ENCODE assay signal across 2 cellular contexts in genomic region chr3:30747771-30748281, GRCh38.
TF ChIP-seq lines count a peak whose summit lies in the region.

No MANE protein-coding gene starts in this region.

TF ChIP-seq in K562, 482 proteins besides CTCF, POLR2A, EP300 and RAD21 (continued from another document):
- 0 out of 2 replicates have a peak, but pooled peaks have one; percentile 37 for TF ChIP-seq ZBTB17 (CRISPR knock-in tag; IDR thresholded peaks at IDR 0.05)
- TF ChIP-seq TCF7 (IDR thresholded peaks at IDR 0.05; ENCODE audit: borderline replicate concordance) = no peak
- no peak for TF ChIP-seq SMAD3 (CRISPR knock-in tag; conservative IDR thresholded peaks at IDR 0.05)
- no peak for TF ChIP-seq ETS2 (tag; IDR thresholded peaks at IDR 0.05; ENCODE audit: borderline replicate concordance, poor library complexity, severe bottlenecking)
- no peak for TF ChIP-seq ZKSCAN8 (CRISPR knock-in tag; IDR thresholded peaks at IDR 0.05)
- TF ChIP-seq TGIF2 (CRISPR knock-in tag; IDR thresholded peaks at IDR 0.05) = no peak
- no peak for TF ChIP-seq ZNF589 (CRISPR knock-in tag; IDR thresholded peaks at IDR 0.05; ENCODE audit: low read depth)
- TF ChIP-seq CUX1 (CRISPR knock-in tag; IDR thresholded peaks at IDR 0.05) = no peak

TF ChIP-seq in HepG2, 621 proteins besides CTCF, POLR2A, EP300 and RAD21 (continued from another document):
- TF ChIP-seq FOXK1 (CRISPR knock-in tag; IDR thresholded peaks at IDR 0.05; ENCODE audit: borderline replicate concordance, low read depth) (no peak), ELF3 (CRISPR knock-in tag; IDR thresholded peaks at IDR 0.05) (0 out of 2 replicates have a peak, but pooled peaks have one; percentile 22), STAG1 (CRISPR knock-in tag; IDR thresholded peaks at IDR 0.05) (peak; percentile 95), NR3C1 (CRISPR knock-in tag; IDR thresholded peaks at IDR 0.05) (no peak), CCDC6 (CRISPR knock-in tag; IDR thresholded peaks at IDR 0.05) (no peak)
TF ChIP-seq in HepG2: peak in this region for 8.
